Comparison of ENCODE assay signal across 3 cellular contexts in genomic region chr1:2506901-2507565, GRCh38.
TF ChIP-seq lines count a peak whose summit lies in the region.

No MANE protein-coding gene starts in this region.

TF ChIP-seq in SK-N-SH treated with all-trans-retinoic acid at 6 μM for 48 hours, 23 proteins besides CTCF, POLR2A, EP300 and RAD21:
- TF ChIP-seq ARNTL (CRISPR knock-in tag; IDR thresholded peaks at IDR 0.05; ENCODE audit: borderline replicate concordance, low read depth), result no peak
- TF ChIP-seq RARB (CRISPR knock-in tag; IDR thresholded peaks at IDR 0.05), result no peak
- no peak for TF ChIP-seq ZNF8 (CRISPR knock-in tag; IDR thresholded peaks at IDR 0.05)
- no peak for TF ChIP-seq ZNF70 (CRISPR knock-in tag; IDR thresholded peaks at IDR 0.05)
- no peak for TF ChIP-seq SNAI2 (CRISPR knock-in tag; IDR thresholded peaks at IDR 0.05)
- no peak for TF ChIP-seq GLIS3 (CRISPR knock-in tag; IDR thresholded peaks at IDR 0.05)
- no peak for TF ChIP-seq BACH2 (CRISPR knock-in tag; IDR thresholded peaks at IDR 0.05; ENCODE audit: borderline replicate concordance)
- no peak for TF ChIP-seq ZFP3 (CRISPR knock-in tag; IDR thresholded peaks at IDR 0.05)
- no peak for TF ChIP-seq ISL1 (CRISPR knock-in tag; IDR thresholded peaks at IDR 0.05)

TF ChIP-seq in SK-N-SH, 30 proteins besides CTCF, POLR2A, EP300 and RAD21:
- TF ChIP-seq TCF12 (IDR thresholded peaks at IDR 0.05), result no peak
- TF ChIP-seq JUND (IDR thresholded peaks at IDR 0.05), result no peak
- TF ChIP-seq GABPA (IDR thresholded peaks at IDR 0.05; ENCODE audit: low read depth), result no peak
- no peak for TF ChIP-seq REST (IDR thresholded peaks at IDR 0.05; ENCODE audit: low read depth, low read length)
- no peak for TF ChIP-seq TAF1 (IDR thresholded peaks at IDR 0.05; ENCODE audit: borderline replicate concordance, low read depth, low read length)
- no peak for TF ChIP-seq POLR2AphosphoS5 (IDR thresholded peaks at IDR 0.05; ENCODE audit: low read depth, low read length)
- TF ChIP-seq ELF1 (IDR thresholded peaks at IDR 0.05), result no peak
- no peak for TF ChIP-seq FOSL2 (IDR thresholded peaks at IDR 0.05; ENCODE audit: borderline replicate concordance, low read depth)
- TF ChIP-seq SMC3 (IDR thresholded peaks at IDR 0.05; ENCODE audit: low read depth, low read length), result no peak
- no peak for TF ChIP-seq SIN3A (IDR thresholded peaks at IDR 0.05; ENCODE audit: borderline replicate concordance, low read depth, low read length)
- TF ChIP-seq MXI1 (IDR thresholded peaks at IDR 0.05; ENCODE audit: low read depth, low read length), result no peak
- TF ChIP-seq USF1 (IDR thresholded peaks at IDR 0.05; ENCODE audit: borderline replicate concordance, low read depth), result no peak

TF ChIP-seq in HepG2, 621 proteins besides CTCF, POLR2A, EP300 and RAD21:
- TF ChIP-seq AGO2 (optimal IDR thresholded peaks at IDR 0.05; ENCODE audit: low read depth, low read length), result peak; percentile 91
- no peak for TF ChIP-seq PRDM15 (CRISPR knock-in tag; IDR thresholded peaks at IDR 0.05)
- no peak for TF ChIP-seq ZFX (CRISPR knock-in tag; IDR thresholded peaks at IDR 0.05; ENCODE audit: low read depth)
- TF ChIP-seq RFXANK (CRISPR knock-in tag; IDR thresholded peaks at IDR 0.05), result no peak
- no peak for TF ChIP-seq FOXC1 (CRISPR knock-in tag; IDR thresholded peaks at IDR 0.05; ENCODE audit: borderline replicate concordance)
- peak; percentile 20 for TF ChIP-seq HNRNPK (IDR thresholded peaks at IDR 0.05; ENCODE audit: low read depth, low read length, poor library complexity, severe bottlenecking)
- no peak for TF ChIP-seq U2AF2 (IDR thresholded peaks at IDR 0.05; ENCODE audit: low read depth, low read length)
- no peak for TF ChIP-seq ZNF577 (CRISPR knock-in tag; IDR thresholded peaks at IDR 0.05; ENCODE audit: borderline replicate concordance, low read depth)
- TF ChIP-seq NFE2 (CRISPR knock-in tag; IDR thresholded peaks at IDR 0.05), result no peak
- TF ChIP-seq ZSCAN20 (CRISPR knock-in tag; IDR thresholded peaks at IDR 0.05; ENCODE audit: borderline replicate concordance), result no peak
- no peak for TF ChIP-seq ZSCAN25 (CRISPR knock-in tag; IDR thresholded peaks at IDR 0.05)
- no peak for TF ChIP-seq CBFB (CRISPR knock-in tag; IDR thresholded peaks at IDR 0.05)
- no peak for TF ChIP-seq PATZ1 (CRISPR knock-in tag; IDR thresholded peaks at IDR 0.05)
- no peak for TF ChIP-seq ZBTB42 (CRISPR knock-in tag; IDR thresholded peaks at IDR 0.05)
- TF ChIP-seq PAF1 (CRISPR knock-in tag; IDR thresholded peaks at IDR 0.05), result 0 out of 2 replicates have a peak, but pooled peaks have one; percentile 39
- TF ChIP-seq TERF1 (CRISPR knock-in tag; IDR thresholded peaks at IDR 0.05), result 0 out of 2 replicates have a peak, but pooled peaks have one; percentile 22
- no peak for TF ChIP-seq THAP8 (CRISPR knock-in tag; IDR thresholded peaks at IDR 0.05; ENCODE audit: borderline replicate concordance)
- peak; percentile 3; the same call in 1 of the 2 replicates for TF ChIP-seq POLR2G (IDR thresholded peaks at IDR 0.05; ENCODE audit: low read depth, low read length)
- no peak for TF ChIP-seq HBP1 (CRISPR knock-in tag; IDR thresholded peaks at IDR 0.05; ENCODE audit: low read depth)
- no peak for TF ChIP-seq ZNF547 (CRISPR knock-in tag; IDR thresholded peaks at IDR 0.05)
- TF ChIP-seq ZC3H13 (CRISPR knock-in tag; IDR thresholded peaks at IDR 0.05), result peak; percentile 65
- TF ChIP-seq ISL2 (CRISPR knock-in tag; IDR thresholded peaks at IDR 0.05), result no peak
- no peak for TF ChIP-seq HHEX (CRISPR knock-in tag; IDR thresholded peaks at IDR 0.05)
- TF ChIP-seq THAP9 (CRISPR knock-in tag; IDR thresholded peaks at IDR 0.05; ENCODE audit: borderline replicate concordance), result no peak
